11 cellular contexts compared by ENCODE assay signal in genomic region chr2:176455865-176456291, GRCh38.
A peak's percentile ranks its signal among the peaks of the same experiment; 100 is the strongest.
DNase-seq lines count a peak whose midpoint lies in the region; ATAC-seq and TF ChIP-seq lines count a peak whose summit lies in the region.
"Had no signal": no experiment of that assay in that cellular context is flagged by ENCODE, and none has a peak within 500 bp of the region (broad histone marks: within the 10 kb centered on the region; RNA-seq: fewer than 3 reads in every experiment).

No MANE protein-coding gene starts in this region.

- ATAC-seq in activated CD8-positive, alpha-beta T cell treated with anti-CD3 and anti-CD28 coated beads, Interleukin-2, amount 10 ng/mL, durations not matched to agents 7 days and 5 days, result peak; percentile 46
- ATAC-seq in activated CD8-positive, alpha-beta T cell treated with anti-CD3 and anti-CD28 coated beads for 36 hours, result no peak
- ATAC-seq in GM18907 (IDR thresholded peaks at IDR 0.05; ENCODE audit: unreplicated experiment), result no peak
- ATAC-seq: CD8-positive, alpha-beta T cell had no signal

- peaks cover 16% of the 10 kb centered on the region for H3K27me3 Mint-ChIP-seq in activated CD8-positive, alpha-beta T cell treated with anti-CD3 and anti-CD28 coated beads, Interleukin-2, amount 10 ng/mL, durations not matched to agents 7 days and 5 days (ENCODE audit: low read depth)
- H3K27me3 Mint-ChIP-seq in activated CD8-positive, alpha-beta T cell treated with anti-CD3 and anti-CD28 coated beads for 36 hours, result peaks cover 25% of the 10 kb centered on the region
- peaks cover 48% of the 10 kb centered on the region for H3K27me3 Mint-ChIP-seq in activated naive CD8-positive, alpha-beta T cell treated with anti-CD3 and anti-CD28 coated beads for 36 hours

- H3K4me3 Mint-ChIP-seq in activated CD8-positive, alpha-beta T cell treated with anti-CD3 and anti-CD28 coated beads, Interleukin-2, amount 10 ng/mL, durations not matched to agents 7 days and 5 days, result no peak overlapping the region
- H3K4me3 Mint-ChIP-seq in activated CD8-positive, alpha-beta T cell treated with anti-CD3 and anti-CD28 coated beads for 36 hours, result no peak overlapping the region
- no peak overlapping the region for H3K4me3 Mint-ChIP-seq in activated naive CD8-positive, alpha-beta T cell treated with anti-CD3 and anti-CD28 coated beads for 36 hours
- H3K4me3 Mint-ChIP-seq: CD8-positive, alpha-beta T cell had no signal

- H3K9me3 ChIP-seq in uterus, result no peaks in the 10 kb centered on the region

- CTCF ChIA-PET in activated CD8-positive, alpha-beta T cell treated with anti-CD3 and anti-CD28 coated beads, Interleukin-2, amount 10 ng/mL, durations not matched to agents 7 days and 5 days (lab: Charles Lee), result interaction anchor here (0.9 to 7.0 kb wide), 20 partner anchors 7 to 329 kb away, joined by 3 to 89 read pairs (median 7); partner anchors contain the start of genes HOXD4 and MTX2
- CTCF ChIA-PET in activated CD8-positive, alpha-beta T cell treated with anti-CD3 and anti-CD28 coated beads for 36 hours (lab: Charles Lee), result interaction anchor here (1.0 to 5.6 kb wide), 26 partner anchors 11 to 693 kb away, joined by 4 to 117 read pairs (median 6); partner anchors contain the start of gene HOXD4

- intact Hi-C loops in activated CD8-positive, alpha-beta T cell treated with anti-CD3 and anti-CD28 coated beads for 36 hours (cut with micrococcal nuclease), result loop anchor here (1.0 to 10.0 kb wide), 2 partner anchors 179 to 316 kb away; no protein-coding TSS in a partner anchor
- intact Hi-C loops in uterus (cut with DNase I; ENCODE audit: low total_unique reads), result loop anchor here (5.0 to 10.0 kb wide), 2 partner anchors 181 to 314 kb away; no protein-coding TSS in a partner anchor

- no peaks in the 10 kb centered on the region for H3K36me3 Mint-ChIP-seq in activated CD8-positive, alpha-beta T cell treated with anti-CD3 and anti-CD28 coated beads, Interleukin-2, amount 10 ng/mL, durations not matched to agents 7 days and 5 days (ENCODE audit: low read depth)
- no peaks in the 10 kb centered on the region for H3K36me3 Mint-ChIP-seq in activated CD8-positive, alpha-beta T cell treated with anti-CD3 and anti-CD28 coated beads for 36 hours (ENCODE audit: low read depth)
- no peaks in the 10 kb centered on the region for H3K36me3 Mint-ChIP-seq in activated naive CD8-positive, alpha-beta T cell treated with anti-CD3 and anti-CD28 coated beads for 36 hours
- H3K36me3 Mint-ChIP-seq: CD8-positive, alpha-beta T cell had no signal

- no peaks in the 10 kb centered on the region for H3K4me1 Mint-ChIP-seq in activated CD8-positive, alpha-beta T cell treated with anti-CD3 and anti-CD28 coated beads, Interleukin-2, amount 10 ng/mL, durations not matched to agents 7 days and 5 days (ENCODE audit: low read depth)
- H3K4me1 Mint-ChIP-seq in activated CD8-positive, alpha-beta T cell treated with anti-CD3 and anti-CD28 coated beads for 36 hours (ENCODE audit: low read depth), result peaks cover 2% of the 10 kb centered on the region
- H3K4me1 Mint-ChIP-seq in activated naive CD8-positive, alpha-beta T cell treated with anti-CD3 and anti-CD28 coated beads for 36 hours, result peaks cover 2% of the 10 kb centered on the region

- TF ChIP-seq POLR2A in uterus (IDR thresholded peaks at IDR 0.05), result no peak

- no peaks in the 10 kb centered on the region for H3K27me3 ChIP-seq in uterus

- DNase-seq in activated CD8-positive, alpha-beta T cell treated with anti-CD3 and anti-CD28 coated beads, Interleukin-2, amount 10 ng/mL, durations not matched to agents 7 days and 5 days, result no peak
- no peak for DNase-seq in activated CD8-positive, alpha-beta T cell treated with anti-CD3 and anti-CD28 coated beads for 36 hours
- DNase-seq in kidney tubule cell (ENCODE audit: low spot score) (peak; percentile 64), uterus (peak; percentile 71 to 76), GOT3 (lab: John Stamatoyannopoulos, UW) (no peak)
- no peak for DNase-seq in activated naive CD8-positive, alpha-beta T cell treated with anti-CD3 and anti-CD28 coated beads for 36 hours
- DNase-seq: activated T-cell treated with anti-CD3 and anti-CD28 coated beads for 4 hours; CD8-positive, alpha-beta T cell; RPMI8226 had no signal

- no peak for TF ChIP-seq CTCF in activated CD8-positive, alpha-beta T cell treated with anti-CD3 and anti-CD28 coated beads for 36 hours (IDR thresholded peaks at IDR 0.05)
- TF ChIP-seq CTCF in uterus (IDR thresholded peaks at IDR 0.05), result no peak

- POLR2A ChIA-PET in activated CD8-positive, alpha-beta T cell treated with anti-CD3 and anti-CD28 coated beads, Interleukin-2, amount 10 ng/mL, durations not matched to agents 7 days and 5 days (lab: Charles Lee), result no interaction called here
- POLR2A ChIA-PET in activated CD8-positive, alpha-beta T cell treated with anti-CD3 and anti-CD28 coated beads for 36 hours (lab: Charles Lee), result interaction anchor here (1.0 kb wide), 1 partner anchor 184 kb away, joined by 3 read pairs; no protein-coding TSS in a partner anchor

- H3K36me3 ChIP-seq in uterus, result no peaks in the 10 kb centered on the region

- H3K4me3 ChIP-seq in uterus, result no peak overlapping the region

- no peak overlapping the region for H3K27ac Mint-ChIP-seq in activated CD8-positive, alpha-beta T cell treated with anti-CD3 and anti-CD28 coated beads, Interleukin-2, amount 10 ng/mL, durations not matched to agents 7 days and 5 days
- no peak overlapping the region for H3K27ac Mint-ChIP-seq in activated CD8-positive, alpha-beta T cell treated with anti-CD3 and anti-CD28 coated beads for 36 hours
- no peak overlapping the region for H3K27ac Mint-ChIP-seq in activated naive CD8-positive, alpha-beta T cell treated with anti-CD3 and anti-CD28 coated beads for 36 hours
- H3K27ac Mint-ChIP-seq: CD8-positive, alpha-beta T cell had no signal

- H3K27ac ChIP-seq in angular gyrus (ENCODE audit: low read depth, low read length), result peak overlapping the region; percentile 7
- H3K27ac ChIP-seq in uterus, result peak overlapping the region; percentile 43 to 75

- no peaks in the 10 kb centered on the region for H3K4me1 ChIP-seq in uterus

- no peaks in the 10 kb centered on the region for H3K9me3 Mint-ChIP-seq in activated CD8-positive, alpha-beta T cell treated with anti-CD3 and anti-CD28 coated beads, Interleukin-2, amount 10 ng/mL, durations not matched to agents 7 days and 5 days (ENCODE audit: insufficient read depth)
- H3K9me3 Mint-ChIP-seq in activated CD8-positive, alpha-beta T cell treated with anti-CD3 and anti-CD28 coated beads for 36 hours, result no peaks in the 10 kb centered on the region
- H3K9me3 Mint-ChIP-seq in activated naive CD8-positive, alpha-beta T cell treated with anti-CD3 and anti-CD28 coated beads for 36 hours, result no peaks in the 10 kb centered on the region
- H3K9me3 Mint-ChIP-seq: CD8-positive, alpha-beta T cell had no signal

Comparison
In these comparisons a context has a peak if more than half of its experiments do, and no peak if none do; other contexts are left out.
1. DNase-seq: peak in kidney tubule cell (single experiment) and uterus (2 of 2); none in activated CD8-positive, alpha-beta T cell treated with anti-CD3 and anti-CD28 coated beads, Interleukin-2, amount 10 ng/mL, durations not matched to agents 7 days and 5 days (single experiment), activated CD8-positive, alpha-beta T cell treated with anti-CD3 and anti-CD28 coated beads for 36 hours (single experiment), GOT3 (single experiment) and activated naive CD8-positive, alpha-beta T cell treated with anti-CD3 and anti-CD28 coated beads for 36 hours (single experiment).